In genomic region chr1:7373936-7374760, GRCh38 we compare ENCODE assay signal across 20 cellular contexts.
DNase-seq lines count a peak whose midpoint lies in the region; ATAC-seq and TF ChIP-seq lines count a peak whose summit lies in the region.
"Had no signal": no experiment of that assay in that cellular context is flagged by ENCODE, and none has a peak within 500 bp of the region (broad histone marks: within the 10 kb centered on the region; RNA-seq: fewer than 3 reads in every experiment).

No MANE protein-coding gene starts in this region.

- DNase-seq in Ammon's horn (ENCODE audit: low spot score) = peak; percentile 28
- peak; percentile 80 for DNase-seq in RPMI7951 (ENCODE audit: low read depth)
- DNase-seq in dorsolateral prefrontal cortex = no peak
- DNase-seq in neuronal stem cell (ENCODE audit: low spot score) = no peak
- DNase-seq in KBM-7 = no peak
- no peak for DNase-seq in CD8-positive, alpha-beta memory T cell
- DNase-seq in occipital lobe (lab: John Stamatoyannopoulos, UW) = no peak
- DNase-seq: activated CD4-positive, alpha-beta T cell treated with anti-CD3 and anti-CD28 coated beads for 1 hour; CD4-positive, alpha-beta memory T cell; cortex of kidney; naive B cell; NCI-H2081 treated with DMSO at 0.1 percent for 48 hours; NCI-H524 treated with DMSO at 0.1 percent for 48 hours; OCI-M1; stimulated activated CD4-positive, alpha-beta T cell treated with anti-CD3 and anti-CD28 coated beads, Interleukin-15, amount 100 ng/mL, for 24 hours; T1000 had no signal

- no peak overlapping the region for H2AK5ac ChIP-seq in neuronal stem cell (ENCODE audit: low read depth, low read length)

- POLR2A ChIA-PET in CD8-positive, alpha-beta memory T cell (lab: Charles Lee) = no interaction called here

- no peak overlapping the region for H2BK15ac ChIP-seq in neuronal stem cell (ENCODE audit: low read length)

- H2AFZ ChIP-seq in neuronal stem cell (ENCODE audit: low read length) = no peak overlapping the region

- H3K9ac ChIP-seq in neuronal stem cell (ENCODE audit: low read depth, low read length, poor library complexity) = no peak overlapping the region

- no peak overlapping the region for H3K14ac ChIP-seq in neuronal stem cell (ENCODE audit: low read length)

- no peak overlapping the region for H2BK120ac ChIP-seq in neuronal stem cell (ENCODE audit: low read depth, low read length)

- no peak for TF ChIP-seq CTCF in dorsolateral prefrontal cortex (IDR thresholded peaks at IDR 0.05 in 54 of 56, conservative IDR thresholded peaks at IDR 0.05 in 2 of 56; ENCODE audit: low read depth in 1 of 56, partially characterized antibody in 56 of 56)

- H3K27ac ChIP-seq in dorsolateral prefrontal cortex (peak overlapping the region in 5 of 59 donors; percentile 11 to 55 (median 39)), neuronal stem cell (replicated peaks; ENCODE audit: low read length) (no peak overlapping the region)
- H3K27ac ChIP-seq in CD8-positive, alpha-beta memory T cell (ENCODE audit: low read depth, low read length) = no peak overlapping the region
- H3K27ac ChIP-seq: vagina had no signal

- H3K4me1 Mint-ChIP-seq in CD8-positive, alpha-beta memory T cell = no peaks in the 10 kb centered on the region
- H3K4me1 Mint-ChIP-seq: CD4-positive, alpha-beta memory T cell; naive B cell had no signal

- no peak overlapping the region for H4K8ac ChIP-seq in neuronal stem cell (ENCODE audit: low read depth, low read length)

- H3K79me1 ChIP-seq in neuronal stem cell (ENCODE audit: low read depth, low read length) = no peaks in the 10 kb centered on the region

- no peak overlapping the region for H3K23ac ChIP-seq in neuronal stem cell (ENCODE audit: low read depth, low read length, poor library complexity)

- no peaks in the 10 kb centered on the region for H3K9me3 ChIP-seq in neuronal stem cell (replicated peaks in 1 of 2; ENCODE audit: control insufficient read depth in 2 of 2, insufficient read depth in 1 of 2, low read depth in 1 of 2, low read length in 2 of 2)
- H3K9me3 ChIP-seq in CD8-positive, alpha-beta memory T cell (ENCODE audit: low read length) = no peaks in the 10 kb centered on the region
- H3K9me3 ChIP-seq: vagina had no signal

- H3K9me3 Mint-ChIP-seq in CD8-positive, alpha-beta memory T cell = no peaks in the 10 kb centered on the region
- H3K9me3 Mint-ChIP-seq: CD4-positive, alpha-beta memory T cell; naive B cell; stimulated activated naive CD8-positive, alpha-beta T cell treated with anti-CD3 and anti-CD28 coated beads, Interleukin-15, Interleukin-2, amounts not matched to agents 100 ng/mL and 50 ng/mL, for 24 hours had no signal

- no peaks in the 10 kb centered on the region for H3K36me3 Mint-ChIP-seq in CD8-positive, alpha-beta memory T cell
- H3K36me3 Mint-ChIP-seq: CD4-positive, alpha-beta memory T cell; naive B cell had no signal

- H3K27me3 ChIP-seq in dorsolateral prefrontal cortex = no peaks in the 10 kb centered on the region
- no peaks in the 10 kb centered on the region for H3K27me3 ChIP-seq in neuronal stem cell (ENCODE audit: control insufficient read depth in 3 of 3, insufficient read depth in 3 of 3, low read depth in 1 of 3, low read length in 3 of 3)
- no peaks in the 10 kb centered on the region for H3K27me3 ChIP-seq in CD8-positive, alpha-beta memory T cell (ENCODE audit: insufficient read depth, low read length, poor library complexity, severe bottlenecking)
- H3K27me3 ChIP-seq: vagina had no signal

- no CpG with 5 or more reads among the region's 18 CpGs for WGBS in neuronal stem cell (ENCODE audit: extremely low coverage in 2 of 2, insufficient read length in 2 of 2, insufficient replicate concordance in 1 of 2), 2 donors

- H3K27me3 Mint-ChIP-seq in CD8-positive, alpha-beta memory T cell = peaks cover 1 to 14% of the 10 kb centered on the region in 2 donors

- no peak overlapping the region for H3K4ac ChIP-seq in neuronal stem cell (ENCODE audit: low read length)

- no peak overlapping the region for H4K91ac ChIP-seq in neuronal stem cell (ENCODE audit: low read depth, low read length, poor library complexity)

- in situ Hi-C loops in KBM-7 (cut with MboI; ENCODE audit: low pct_unique_long_range_greater_than_20kb, low sequenced_read_pairs) = no loop called here

- no peak overlapping the region for H3K4me2 ChIP-seq in neuronal stem cell (ENCODE audit: insufficient read depth, low read length, poor library complexity, severe bottlenecking)

- intact Hi-C loops in dorsolateral prefrontal cortex (cut with DNase I) = no loop called here

- H3K4me1 ChIP-seq in neuronal stem cell (ENCODE audit: control insufficient read depth in 2 of 2, insufficient read depth in 1 of 2, low read depth in 1 of 2, low read length in 2 of 2) = peaks cover 2 to 22% of the 10 kb centered on the region in 2 donors
- H3K4me1 ChIP-seq in CD8-positive, alpha-beta memory T cell (ENCODE audit: insufficient read depth, low read length) = no peaks in the 10 kb centered on the region

- H3K4me3 Mint-ChIP-seq in CD8-positive, alpha-beta memory T cell = no peak overlapping the region
- H3K4me3 Mint-ChIP-seq: CD4-positive, alpha-beta memory T cell; naive B cell; stimulated activated naive CD8-positive, alpha-beta T cell treated with anti-CD3 and anti-CD28 coated beads, Interleukin-15, Interleukin-2, amounts not matched to agents 100 ng/mL and 50 ng/mL, for 24 hours had no signal

- H3K36me3 ChIP-seq in neuronal stem cell (replicated peaks in 1 of 2; ENCODE audit: control insufficient read depth in 2 of 2, insufficient read depth in 2 of 2, low read length in 2 of 2) = no peaks in the 10 kb centered on the region
- no peaks in the 10 kb centered on the region for H3K36me3 ChIP-seq in CD8-positive, alpha-beta memory T cell (ENCODE audit: insufficient read depth, low read length)
- H3K36me3 ChIP-seq: vagina had no signal

- H2BK12ac ChIP-seq in neuronal stem cell (ENCODE audit: low read length) = no peak overlapping the region

- CTCF ChIA-PET in CD8-positive, alpha-beta memory T cell (lab: Charles Lee) = no interaction called here

- no peak for ATAC-seq in HG02973 (IDR thresholded peaks at IDR 0.05; ENCODE audit: unreplicated experiment)
- ATAC-seq: HepG2 had no signal

- peak overlapping the region; percentile 63 for H3K18ac ChIP-seq in neuronal stem cell (ENCODE audit: low read length)

- no peak overlapping the region for H2BK5ac ChIP-seq in neuronal stem cell (ENCODE audit: low read length)

- no peak overlapping the region for H3K27ac Mint-ChIP-seq in CD8-positive, alpha-beta memory T cell
- H3K27ac Mint-ChIP-seq: CD4-positive, alpha-beta memory T cell; naive B cell; stimulated activated naive CD8-positive, alpha-beta T cell treated with anti-CD3 and anti-CD28 coated beads, Interleukin-15, Interleukin-2, amounts not matched to agents 100 ng/mL and 50 ng/mL, for 24 hours had no signal

- peak overlapping the region in 50 of 59 donors; percentile 0 to 63 (median 34) for H3K4me3 ChIP-seq in dorsolateral prefrontal cortex
- H3K4me3 ChIP-seq in neuronal stem cell (ENCODE audit: low read length in 2 of 2) = no peak overlapping the region
- no peak overlapping the region for H3K4me3 ChIP-seq in CD8-positive, alpha-beta memory T cell (ENCODE audit: low read length)
- H3K4me3 ChIP-seq: vagina had no signal

Comparison
In these comparisons a context has a peak if more than half of its experiments do, and no peak if none do; other contexts are left out.
1. DNase-seq: peak in Ammon's horn (single experiment) and RPMI7951 (single experiment); none in dorsolateral prefrontal cortex (0 of 10), neuronal stem cell (single experiment), KBM-7 (single experiment), CD8-positive, alpha-beta memory T cell (0 of 5) and occipital lobe (single experiment).
2. H3K4me3 ChIP-seq: peak in dorsolateral prefrontal cortex (50 of 59); none in neuronal stem cell (0 of 2) and CD8-positive, alpha-beta memory T cell (single experiment).